ENCODE assay signal across 12 cellular contexts in genomic region chr1:27637052-27637451, GRCh38. TPM values are rescaled to one million over a fixed set of nuclear protein-coding genes. Genes with fewer than 3 reads are reported as not detected.
A peak's percentile ranks its signal among the peaks of the same experiment; 100 is the strongest.
DNase-seq lines count a peak whose midpoint lies in the region; ATAC-seq and TF ChIP-seq lines count a peak whose summit lies in the region.
"Had no signal": no experiment of that assay in that cellular context is flagged by ENCODE, and none has a peak within 500 bp of the region (broad histone marks: within the 10 kb centered on the region; RNA-seq: fewer than 3 reads in every experiment).

No MANE protein-coding gene starts in this region.

- H3K79me2 ChIP-seq in OCI-LY3 (ENCODE audit: low read length) (no peaks in the 10 kb centered on the region), PC-9 (ENCODE audit: low read depth) (no peaks in the 10 kb centered on the region)

- peak overlapping the region; percentile 42; the same call in 1 of the 2 replicates for H3K9ac ChIP-seq in OCI-LY3 (ENCODE audit: low read length)

- no peaks in the 10 kb centered on the region for H3F3A ChIP-seq in PC-9 (ENCODE audit: insufficient read depth, low read depth)

- ATAC-seq in upper lobe of right lung, result no peak

- H2AFZ ChIP-seq in OCI-LY3 (ENCODE audit: low read depth, low read length), result 0 out of 2 replicates have a peak overlapping the region, but pooled peaks have one; percentile 12
- H2AFZ ChIP-seq in PC-9, result no peak overlapping the region

- H3K4me2 ChIP-seq in OCI-LY3 (ENCODE audit: low read length), result peak overlapping the region; percentile 66
- no peak overlapping the region for H3K4me2 ChIP-seq in PC-9

- peak; percentile 65 for DNase-seq in stimulated activated CD4-positive, alpha-beta T cell treated with anti-CD3 and anti-CD28 coated beads, Interleukin-15, amount 100 ng/mL, for 24 hours
- DNase-seq in stimulated activated CD4-positive, alpha-beta T cell treated with anti-CD3 and anti-CD28 coated beads, Interleukin-2, amount 100 ng/mL, for 48 hours, result no peak
- peak; percentile 53 for DNase-seq in epithelial cell of esophagus (ENCODE audit: low read depth)
- no peak for DNase-seq in upper lobe of right lung
- no peak for DNase-seq in ACHN
- no peak for DNase-seq in PC-9
- no peak for DNase-seq in germinal center (ENCODE audit: low spot score)
- DNase-seq: NCI-H1436, OCI-M1 had no signal

- H4K20me1 ChIP-seq in OCI-LY3 (ENCODE audit: insufficient read depth, low read length), result no peaks in the 10 kb centered on the region
- no peaks in the 10 kb centered on the region for H4K20me1 ChIP-seq in PC-9 (ENCODE audit: insufficient read depth)

- intact Hi-C loops in upper lobe of right lung (cut with DNase I), result no loop called here
- intact Hi-C loops in PC-9 (cut with micrococcal nuclease; ENCODE audit: unreplicated experiment), result no loop called here

- H3K36me3 ChIP-seq in OCI-LY3 (replicated peaks; ENCODE audit: low read depth, low read length) (no peaks in the 10 kb centered on the region), upper lobe of right lung (no peaks in the 10 kb centered on the region), PC-9 (ENCODE audit: low read depth) (no peaks in the 10 kb centered on the region)
- H3K36me3 ChIP-seq: thoracic aorta had no signal

- H3K27me3 ChIP-seq in OCI-LY3 (ENCODE audit: low read depth, low read length) (no peaks in the 10 kb centered on the region), upper lobe of right lung (no peaks in the 10 kb centered on the region), PC-9 (ENCODE audit: insufficient read depth, low read depth) (peaks cover 19% of the 10 kb centered on the region)

- H3K4me1 ChIP-seq in OCI-LY3 (ENCODE audit: low read length), result peaks cover 59% of the 10 kb centered on the region
- peaks cover 28% of the 10 kb centered on the region for H3K4me1 ChIP-seq in upper lobe of right lung
- no peaks in the 10 kb centered on the region for H3K4me1 ChIP-seq in PC-9 (replicated peaks; ENCODE audit: insufficient read depth)

- no peaks in the 10 kb centered on the region for H3K9me2 ChIP-seq in PC-9 (ENCODE audit: insufficient read depth)

- TF ChIP-seq CTCF in OCI-LY3 (IDR thresholded peaks at IDR 0.05; ENCODE audit: low read depth, low read length), result no peak
- TF ChIP-seq CTCF in epithelial cell of esophagus (IDR thresholded peaks at IDR 0.05; ENCODE audit: insufficient read depth, low read depth, low read length, missing control alignments), result no peak
- no peak for TF ChIP-seq CTCF in upper lobe of right lung (IDR thresholded peaks at IDR 0.05)
- TF ChIP-seq CTCF in PC-9 (conservative IDR thresholded peaks at IDR 0.05), result no peak

- H3K4me3 ChIP-seq in OCI-LY3 (ENCODE audit: low read length) (peak overlapping the region; percentile 7; the same call in 1 of the 2 replicates), epithelial cell of esophagus (ENCODE audit: low read length) (no peak overlapping the region), upper lobe of right lung (no peak overlapping the region), PC-9 (no peak overlapping the region)
- H3K4me3 ChIP-seq: thoracic aorta had no signal

- H3K27ac ChIP-seq in OCI-LY3 (ENCODE audit: low read length) (peak overlapping the region; percentile 90), upper lobe of right lung (peak overlapping the region; percentile 11), PC-9 (no peak overlapping the region)
- H3K27ac ChIP-seq: thoracic aorta had no signal

- in situ Hi-C loops in ACHN (cut with HindIII; ENCODE audit: low pct_ligation_motif_present, low pct_unique_long_range_greater_than_20kb, low sequenced_read_pairs), result no loop called here

- BruUV-seq in PC-9 (replicated peaks; lab: Mats Ljungman, UMichigan), result no TSS peak

- POLR2A ChIA-PET in PC-9 (lab: Charles Lee; ENCODE audit: unreplicated experiment), result no interaction called here

- H3K9me3 ChIP-seq in OCI-LY3 (ENCODE audit: insufficient read depth, low read length) (no peaks in the 10 kb centered on the region), upper lobe of right lung (no peaks in the 10 kb centered on the region), PC-9 (ENCODE audit: insufficient read depth, low read depth) (no peaks in the 10 kb centered on the region)
- H3K9me3 ChIP-seq: thoracic aorta had no signal

- CTCF ChIA-PET in PC-9 (lab: Charles Lee), result no interaction called here

RNA-seq across cellular contexts. Expression of gene FGR, which starts 2.1 kb away (rescaled TPM):
- total RNA-seq in upper lobe of right lung, result 149 TPM
- total RNA-seq in PC-9 (2021), result not detected in 2 replicates
- total RNA-seq: glomerular endothelial cell had no signal

RNA-seq across cellular contexts. Expression of gene AHDC1, which starts 33.1 kb away (rescaled TPM):
- total RNA-seq in upper lobe of right lung (34.2 TPM), PC-9 (2021) (45.9 and 48.8 TPM in 2 replicates)

RNA-seq across cellular contexts. Expression of gene IFI6, which starts 34.9 kb away (rescaled TPM):
- total RNA-seq in upper lobe of right lung (259 TPM), PC-9 (2021) (8.6 and 16.4 TPM in 2 replicates)

Comparison
In these comparisons a context has a peak if more than half of its experiments do, and no peak if none do; other contexts are left out.
1. DNase-seq: peak in stimulated activated CD4-positive, alpha-beta T cell treated with anti-CD3 and anti-CD28 coated beads, Interleukin-15, amount 100 ng/mL, for 24 hours (single experiment) and epithelial cell of esophagus (single experiment); none in stimulated activated CD4-positive, alpha-beta T cell treated with anti-CD3 and anti-CD28 coated beads, Interleukin-2, amount 100 ng/mL, for 48 hours (0 of 2), upper lobe of right lung (single experiment), ACHN (single experiment), PC-9 (0 of 2) and germinal center (single experiment).
2. RNA of gene FGR, which starts 2.1 kb away (total RNA-seq): 149 TPM in upper lobe of right lung (single experiment); not detected in PC-9; every median in the first group is over 100 times any median in the second.
3. RNA of gene IFI6, which starts 34.9 kb away (total RNA-seq): 259 TPM in upper lobe of right lung (single experiment); 8.6 to 16.4 TPM in PC-9; every median in the first group is over 10 times any median in the second.